ENCODE assay signal across 23 cellular contexts in genomic region chr10:14144491-14144890, GRCh38.
"Had no signal": no experiment of that assay in that cellular context is flagged by ENCODE, and none has a peak within 500 bp of the region (broad histone marks: within the 10 kb centered on the region; RNA-seq: fewer than 3 reads in every experiment).

No MANE protein-coding gene starts in this region.

- H3K4me2 ChIP-seq: hepatocyte, neural progenitor cell had no signal

- H3K27me3 ChIP-seq: colonic mucosa, esophagus muscularis mucosa, foreskin keratinocyte, gastroesophageal sphincter, neural progenitor cell, uterus had no signal

- H3K79me2 ChIP-seq: hepatocyte had no signal

- H3K36me3 ChIP-seq: colonic mucosa, esophagus muscularis mucosa, gastroesophageal sphincter, heart left ventricle, left lung, neural progenitor cell, spleen, transverse colon, upper lobe of right lung, uterus had no signal

- H3K27ac ChIP-seq: colonic mucosa, esophagus muscularis mucosa, foreskin keratinocyte, gastroesophageal sphincter, heart left ventricle, hepatocyte, left lung, neural progenitor cell, psoas muscle, skin epidermis, spleen, transverse colon, upper lobe of right lung, uterus had no signal

- H3K4me3 ChIP-seq: colonic mucosa, esophagus muscularis mucosa, gastroesophageal sphincter, heart left ventricle, hepatocyte, left lung, neural progenitor cell, psoas muscle, skin epidermis, spleen, transverse colon, upper lobe of right lung, uterus had no signal

- DNase-seq: colonic mucosa; dermis blood vessel endothelial cell; effector memory CD4-positive, alpha-beta T cell; foreskin keratinocyte; heart left ventricle; kidney; left lung; mesenchymal stem cell; midbrain; naive thymus-derived CD4-positive, alpha-beta T cell; posterior cingulate gyrus; psoas muscle; right cardiac atrium; spleen; stimulated activated CD4-positive, alpha-beta T cell treated with anti-CD3 and anti-CD28 coated beads, Interleukin-4, amount 100 ng/mL, for 4 hours; transverse colon; upper lobe of right lung; uterus had no signal

- H3K4me1 ChIP-seq: colonic mucosa, esophagus muscularis mucosa, foreskin keratinocyte, gastroesophageal sphincter, heart left ventricle, left lung, psoas muscle, spleen, transverse colon, upper lobe of right lung, uterus had no signal

- H3K9ac ChIP-seq: neural progenitor cell had no signal
